ENCODE assay signal across 22 cellular contexts in genomic region chr10:6047847-6048246, GRCh38. TPM values are rescaled to one million over a fixed set of nuclear protein-coding genes. Genes with fewer than 3 reads are reported as not detected.
DNase-seq lines count a peak whose midpoint lies in the region; ATAC-seq and TF ChIP-seq lines count a peak whose summit lies in the region.
"Had no signal": no experiment of that assay in that cellular context is flagged by ENCODE, and none has a peak within 500 bp of the region (broad histone marks: within the 10 kb centered on the region; RNA-seq: fewer than 3 reads in every experiment).

No MANE protein-coding gene starts in this region.

- H3K4me3 Mint-ChIP-seq in activated naive CD4-positive, alpha-beta T cell treated with anti-CD3 and anti-CD28 coated beads for 36 hours = peak overlapping the region; percentile 41
- peak overlapping the region; percentile 13 for H3K4me3 Mint-ChIP-seq in activated B cell treated with CpG ODN at 0.5 μM for 24 hours
- peak overlapping the region; percentile 6 for H3K4me3 Mint-ChIP-seq in activated naive CD8-positive, alpha-beta T cell treated with anti-CD3 and anti-CD28 coated beads, Interleukin-2, amount 10 ng/mL, durations not matched to agents 7 days and 5 days
- no peak overlapping the region for H3K4me3 Mint-ChIP-seq in stimulated activated memory B cell treated with anti-CD40 and anti-IgM and Interleukin-4, amounts not matched to agents 10 μg/mL and 1 μg/mL and 100 μg/mL, for 72 hours
- H3K4me3 Mint-ChIP-seq: brain; CD8-positive, alpha-beta T cell; nephron progenitor cell had no signal

- peaks cover 89% of the 10 kb centered on the region for H3K4me1 Mint-ChIP-seq in activated naive CD4-positive, alpha-beta T cell treated with anti-CD3 and anti-CD28 coated beads for 36 hours (ENCODE audit: low read depth)
- peaks cover 96% of the 10 kb centered on the region for H3K4me1 Mint-ChIP-seq in activated B cell treated with CpG ODN at 0.5 μM for 24 hours
- peaks cover 81% of the 10 kb centered on the region for H3K4me1 Mint-ChIP-seq in activated naive CD8-positive, alpha-beta T cell treated with anti-CD3 and anti-CD28 coated beads, Interleukin-2, amount 10 ng/mL, durations not matched to agents 7 days and 5 days
- peaks cover 93% of the 10 kb centered on the region for H3K4me1 Mint-ChIP-seq in stimulated activated memory B cell treated with anti-CD40 and anti-IgM and Interleukin-4, amounts not matched to agents 10 μg/mL and 1 μg/mL and 100 μg/mL, for 72 hours
- H3K4me1 Mint-ChIP-seq: brain had no signal

- DNase-seq in activated naive CD4-positive, alpha-beta T cell treated with anti-CD3 and anti-CD28 coated beads for 36 hours = peak; percentile 26
- no peak for DNase-seq in activated naive CD4-positive, alpha-beta T cell treated with anti-CD3 and anti-CD28 coated beads, Interleukin-2, amount 50 U/mL, for 16 hours
- no peak for DNase-seq in activated B cell treated with CpG ODN at 0.5 μM for 24 hours
- DNase-seq in activated naive CD8-positive, alpha-beta T cell treated with anti-CD3 and anti-CD28 coated beads, Interleukin-2, amount 10 ng/mL, durations not matched to agents 7 days and 5 days = peak; percentile 30
- DNase-seq in NCI-H510A treated with DMSO at 0.1 percent for 48 hours (lab: John Stamatoyannopoulos, UW) = no peak
- no peak for DNase-seq in GOT3 (lab: John Stamatoyannopoulos, UW)
- no peak for DNase-seq in AG20443 (ENCODE audit: low spot score)
- DNase-seq: activated CD4-positive, CD25-positive, alpha-beta regulatory T cell treated with anti-CD3 and anti-CD28 coated beads, Interleukin-2, amount 50 U/mL, for 72 hours; DMS79; foreskin melanocyte; hypothalamus; kidney; NCI-H1436; NCI-H82; nephron progenitor cell; PC-9; SJCRH30; spleen; stimulated activated naive CD4-positive, alpha-beta T cell had no signal

- CTCF ChIA-PET in activated naive CD4-positive, alpha-beta T cell treated with anti-CD3 and anti-CD28 coated beads for 36 hours (lab: Charles Lee) = interaction anchor here (0.9 to 5.5 kb wide), 3 partner anchors 15 to 38 kb away, joined by 3 to 77 read pairs (median 3); partner anchors contain the start of gene IL2RA
- CTCF ChIA-PET in activated B cell treated with CpG ODN at 0.5 μM for 24 hours (lab: Charles Lee) = interaction anchor here (0.6 to 8.9 kb wide), 2 partner anchors 22 to 39 kb away, joined by 3 to 69 read pairs; no protein-coding TSS in a partner anchor

- H3K27me3 Mint-ChIP-seq in activated naive CD4-positive, alpha-beta T cell treated with anti-CD3 and anti-CD28 coated beads for 36 hours (ENCODE audit: low read depth) = no peaks in the 10 kb centered on the region
- no peaks in the 10 kb centered on the region for H3K27me3 Mint-ChIP-seq in activated B cell treated with CpG ODN at 0.5 μM for 24 hours
- H3K27me3 Mint-ChIP-seq in activated naive CD8-positive, alpha-beta T cell treated with anti-CD3 and anti-CD28 coated beads, Interleukin-2, amount 10 ng/mL, durations not matched to agents 7 days and 5 days = no peaks in the 10 kb centered on the region
- H3K27me3 Mint-ChIP-seq in stimulated activated memory B cell treated with anti-CD40 and anti-IgM and Interleukin-4, amounts not matched to agents 10 μg/mL and 1 μg/mL and 100 μg/mL, for 72 hours = no peaks in the 10 kb centered on the region

- no peak for TF ChIP-seq CTCF in activated B cell treated with CpG ODN at 0.5 μM for 24 hours (IDR thresholded peaks at IDR 0.05)

- H3K36me3 Mint-ChIP-seq in activated naive CD4-positive, alpha-beta T cell treated with anti-CD3 and anti-CD28 coated beads for 36 hours (ENCODE audit: low read depth) = peaks cover 86% of the 10 kb centered on the region
- H3K36me3 Mint-ChIP-seq in activated B cell treated with CpG ODN at 0.5 μM for 24 hours (ENCODE audit: low read depth) = peaks cover 79% of the 10 kb centered on the region
- H3K36me3 Mint-ChIP-seq in activated naive CD8-positive, alpha-beta T cell treated with anti-CD3 and anti-CD28 coated beads, Interleukin-2, amount 10 ng/mL, durations not matched to agents 7 days and 5 days = peaks cover 53% of the 10 kb centered on the region
- peaks cover 10% of the 10 kb centered on the region for H3K36me3 Mint-ChIP-seq in stimulated activated memory B cell treated with anti-CD40 and anti-IgM and Interleukin-4, amounts not matched to agents 10 μg/mL and 1 μg/mL and 100 μg/mL, for 72 hours
- H3K36me3 Mint-ChIP-seq: brain; CD8-positive, alpha-beta T cell had no signal

- H3K27ac Mint-ChIP-seq in activated naive CD4-positive, alpha-beta T cell treated with anti-CD3 and anti-CD28 coated beads for 36 hours = peak overlapping the region; percentile 78
- peak overlapping the region; percentile 97 for H3K27ac Mint-ChIP-seq in activated B cell treated with CpG ODN at 0.5 μM for 24 hours
- H3K27ac Mint-ChIP-seq in activated naive CD8-positive, alpha-beta T cell treated with anti-CD3 and anti-CD28 coated beads, Interleukin-2, amount 10 ng/mL, durations not matched to agents 7 days and 5 days = peak overlapping the region; percentile 49
- peak overlapping the region; percentile 97 for H3K27ac Mint-ChIP-seq in stimulated activated memory B cell treated with anti-CD40 and anti-IgM and Interleukin-4, amounts not matched to agents 10 μg/mL and 1 μg/mL and 100 μg/mL, for 72 hours
- H3K27ac Mint-ChIP-seq: brain; CD8-positive, alpha-beta T cell; nephron progenitor cell had no signal

- POLR2A ChIA-PET in activated B cell treated with CpG ODN at 0.5 μM for 24 hours (lab: Charles Lee) = interaction anchor here (0.5 to 14.3 kb wide), 6 partner anchors 10 to 235 kb away, joined by 3 to 339 read pairs (median 4); partner anchors contain the start of gene GDI2
- POLR2A ChIA-PET in activated naive CD8-positive, alpha-beta T cell treated with anti-CD3 and anti-CD28 coated beads, Interleukin-2, amount 10 ng/mL, durations not matched to agents 7 days and 5 days (lab: Charles Lee) = interaction anchor here (0.8 to 1.4 kb wide), 3 partner anchors 10 to 33 kb away, joined by 3 to 4 read pairs (median 4); no protein-coding TSS in a partner anchor

- no peaks in the 10 kb centered on the region for H3K9me3 Mint-ChIP-seq in activated naive CD4-positive, alpha-beta T cell treated with anti-CD3 and anti-CD28 coated beads for 36 hours
- H3K9me3 Mint-ChIP-seq in activated B cell treated with CpG ODN at 0.5 μM for 24 hours = no peaks in the 10 kb centered on the region
- no peaks in the 10 kb centered on the region for H3K9me3 Mint-ChIP-seq in activated naive CD8-positive, alpha-beta T cell treated with anti-CD3 and anti-CD28 coated beads, Interleukin-2, amount 10 ng/mL, durations not matched to agents 7 days and 5 days
- no peaks in the 10 kb centered on the region for H3K9me3 Mint-ChIP-seq in stimulated activated memory B cell treated with anti-CD40 and anti-IgM and Interleukin-4, amounts not matched to agents 10 μg/mL and 1 μg/mL and 100 μg/mL, for 72 hours
- H3K9me3 Mint-ChIP-seq: brain; CD8-positive, alpha-beta T cell; nephron progenitor cell had no signal

- intact Hi-C loops in activated naive CD4-positive, alpha-beta T cell treated with anti-CD3 and anti-CD28 coated beads for 36 hours (cut with micrococcal nuclease) = no loop called here
- intact Hi-C loops in activated B cell treated with CpG ODN at 0.5 μM for 24 hours (cut with micrococcal nuclease) = no loop called here

- ATAC-seq in activated B cell treated with CpG ODN at 0.5 μM for 24 hours (ENCODE audit: low read depth) = no peak
- ATAC-seq in activated naive CD8-positive, alpha-beta T cell treated with anti-CD3 and anti-CD28 coated beads, Interleukin-2, amount 10 ng/mL, durations not matched to agents 7 days and 5 days (ENCODE audit: low read depth) = no peak
- no peak for ATAC-seq in stimulated activated memory B cell treated with anti-CD40 and anti-IgM and Interleukin-4, amounts not matched to agents 10 μg/mL and 1 μg/mL and 100 μg/mL, for 72 hours
- ATAC-seq: CD8-positive, alpha-beta T cell had no signal

RNA-seq across cellular contexts. Expression of gene IL2RA, which starts 14.3 kb away (rescaled TPM):
- 100 to 1,000 TPM; 443 to 471 TPM for total RNA-seq in activated naive CD4-positive, alpha-beta T cell treated with anti-CD3 and anti-CD28 coated beads for 36 hours
- total RNA-seq in activated B cell treated with CpG ODN at 0.5 μM for 24 hours = 151 and 160 TPM in 2 replicates
- 100 to 1,000 TPM; 184 to 201 TPM for total RNA-seq in activated naive CD8-positive, alpha-beta T cell treated with anti-CD3 and anti-CD28 coated beads, Interleukin-2, amount 10 ng/mL, durations not matched to agents 7 days and 5 days
- total RNA-seq: PC-9, SJCRH30 had no signal

RNA-seq across cellular contexts. Expression of gene RBM17, which starts 41.0 kb away (rescaled TPM):
- total RNA-seq in activated naive CD4-positive, alpha-beta T cell treated with anti-CD3 and anti-CD28 coated beads for 36 hours = 100 to 1,000 TPM; 157 to 162 TPM
- total RNA-seq in activated B cell treated with CpG ODN at 0.5 μM for 24 hours = 207 and 209 TPM in 2 replicates
- total RNA-seq in activated naive CD8-positive, alpha-beta T cell treated with anti-CD3 and anti-CD28 coated beads, Interleukin-2, amount 10 ng/mL, durations not matched to agents 7 days and 5 days = 100 to 1,000 TPM; 185 to 200 TPM

Comparison
In these comparisons a context has a peak if more than half of its experiments do, and no peak if none do; other contexts are left out.
1. DNase-seq: peak in activated naive CD4-positive, alpha-beta T cell treated with anti-CD3 and anti-CD28 coated beads for 36 hours (single experiment) and activated naive CD8-positive, alpha-beta T cell treated with anti-CD3 and anti-CD28 coated beads, Interleukin-2, amount 10 ng/mL, durations not matched to agents 7 days and 5 days (single experiment); none in activated naive CD4-positive, alpha-beta T cell treated with anti-CD3 and anti-CD28 coated beads, Interleukin-2, amount 50 U/mL, for 16 hours (single experiment), activated B cell treated with CpG ODN at 0.5 μM for 24 hours (single experiment), NCI-H510A treated with DMSO at 0.1 percent for 48 hours (single experiment), GOT3 (single experiment) and AG20443 (single experiment).
2. Peak in every context shown above with its lines, with median percentiles within 50 percentile points of each other: H3K27ac Mint-ChIP-seq.